19 cellular contexts compared by ENCODE assay signal in the genomic region with DNA sequence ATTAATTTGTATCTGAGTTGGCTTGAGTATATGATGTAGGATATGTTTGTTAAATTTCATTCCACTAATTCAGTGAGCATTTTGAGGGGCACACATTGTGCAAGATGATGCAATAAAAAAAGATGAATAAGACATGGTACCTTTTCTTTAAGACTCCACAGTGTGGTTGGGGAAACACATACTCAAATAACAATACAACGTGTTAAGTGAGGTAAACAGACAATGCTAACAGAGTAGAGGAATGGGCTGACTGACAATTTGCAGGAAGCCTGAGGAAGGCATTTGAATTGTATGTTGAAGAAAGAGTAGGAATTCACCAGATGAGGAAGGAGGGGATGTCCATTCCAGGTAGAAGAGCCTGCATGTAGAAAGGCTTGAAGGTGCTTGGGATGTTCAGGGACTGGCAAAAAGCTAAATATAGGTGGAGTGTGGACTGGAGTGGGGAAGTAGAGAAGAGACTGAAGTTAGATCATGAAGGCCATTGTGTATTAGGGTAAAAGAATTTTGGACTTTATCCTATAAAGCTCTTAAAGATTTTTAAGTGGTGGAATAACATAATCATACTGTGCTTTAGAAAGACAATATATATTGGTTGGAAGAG. TPM values are rescaled to one million over a fixed set of nuclear protein-coding genes. Genes with fewer than 3 reads are reported as not detected.
DNase-seq lines count a peak whose midpoint lies in the region; ATAC-seq and TF ChIP-seq lines count a peak whose summit lies in the region.
"Had no signal": no experiment of that assay in that cellular context is flagged by ENCODE, and none has a peak within 500 bp of the region (broad histone marks: within the 10 kb centered on the region; RNA-seq: fewer than 3 reads in every experiment).

No MANE protein-coding gene starts in this region.

- 56 to 59% methylated on average over 1 of the region's 1 CpG for WGBS in thyroid gland, 2 donors

- H3K27ac ChIP-seq in thyroid gland = no peak overlapping the region
- H3K27ac ChIP-seq: BLaER1 treated with 17β-estradiol and CSF1 and Interleukin-3, amounts not matched to agents 10 nM and 100 nM; lower lobe of right lung had no signal

- H3K4me3 ChIP-seq in BE2C (ENCODE audit: low read depth, low read length) = no peak overlapping the region
- H3K4me3 ChIP-seq in thyroid gland (replicated peaks in 1 of 3) = no peak overlapping the region
- H3K4me3 ChIP-seq: BLaER1 treated with 17β-estradiol and CSF1 and Interleukin-3, amounts not matched to agents 10 nM and 100 nM; lower lobe of right lung; SK-N-MC had no signal

- no peak for TF ChIP-seq POLR2A in thyroid gland (IDR thresholded peaks at IDR 0.05)

- H3K4me1 ChIP-seq in BE2C (no peaks in the 10 kb centered on the region), thyroid gland (peaks cover 8 to 17% of the 10 kb centered on the region in 2 donors)

- H3K9me3 Mint-ChIP-seq in dendritic cell treated with granulocyte-macrophage colony-stimulating factor and Interleukin-4, amounts not matched to agents 40 ng/mL and 50 ng/mL, for 4 days = no peaks in the 10 kb centered on the region
- H3K9me3 Mint-ChIP-seq in memory B cell = peaks cover 4% of the 10 kb centered on the region

- H3K4me1 Mint-ChIP-seq in dendritic cell treated with granulocyte-macrophage colony-stimulating factor and Interleukin-4, amounts not matched to agents 40 ng/mL and 50 ng/mL, for 4 days (ENCODE audit: low read depth) = peaks cover 38% of the 10 kb centered on the region
- H3K4me1 Mint-ChIP-seq in memory B cell = peaks cover 28% of the 10 kb centered on the region

- H3K9me3 ChIP-seq in BE2C (no peaks in the 10 kb centered on the region), thyroid gland (no peaks in the 10 kb centered on the region)
- H3K9me3 ChIP-seq: lower lobe of right lung had no signal

- H3K36me3 Mint-ChIP-seq in dendritic cell treated with granulocyte-macrophage colony-stimulating factor and Interleukin-4, amounts not matched to agents 40 ng/mL and 50 ng/mL, for 4 days (ENCODE audit: low read depth) = peaks cover 6% of the 10 kb centered on the region
- peaks cover 6% of the 10 kb centered on the region for H3K36me3 Mint-ChIP-seq in memory B cell

- H3K27me3 ChIP-seq in BE2C = no peaks in the 10 kb centered on the region
- H3K27me3 ChIP-seq in thyroid gland = no peaks in the 10 kb centered on the region
- H3K27me3 ChIP-seq: BLaER1 treated with 17β-estradiol and CSF1 and Interleukin-3, amounts not matched to agents 10 nM and 100 nM had no signal

- no peak overlapping the region for H3K4me3 Mint-ChIP-seq in dendritic cell treated with granulocyte-macrophage colony-stimulating factor and Interleukin-4, amounts not matched to agents 40 ng/mL and 50 ng/mL, for 4 days
- H3K4me3 Mint-ChIP-seq in memory B cell = no peak overlapping the region
- H3K4me3 Mint-ChIP-seq: stimulated activated naive CD8-positive, alpha-beta T cell treated with anti-CD3 and anti-CD28 coated beads, Interleukin-15, Interleukin-2, amounts not matched to agents 100 ng/mL and 50 ng/mL, for 24 hours had no signal

- DNase-seq in ELR (ENCODE audit: low read depth) (peak; percentile 46), LHCN-M2 (ENCODE audit: low read depth) (peak; percentile 13), memory B cell (ENCODE audit: low spot score in 2 of 2) (no peak), DMS53 treated with DMSO at 0.1 percent for 48 hours (lab: John Stamatoyannopoulos, UW; ENCODE audit: unreplicated experiment) (no peak), BE2C (no peak), thyroid gland (no peak)
- DNase-seq: activated T-cell treated with anti-CD3 and anti-CD28 coated beads, Interleukin-2, amount 50 U/mL, for 48 hours; caudate nucleus; GDM1; lower lobe of right lung; NCI-H1417; NCI-H69; posterior cingulate gyrus; stimulated activated CD4-positive, alpha-beta T cell treated with anti-CD3 and anti-CD28 coated beads, Interleukin-4, amount 100 ng/mL, for 24 hours had no signal

- H3K36me3 ChIP-seq in BE2C = no peaks in the 10 kb centered on the region
- no peaks in the 10 kb centered on the region for H3K36me3 ChIP-seq in thyroid gland
- H3K36me3 ChIP-seq: lower lobe of right lung had no signal

- intact Hi-C loops in dendritic cell treated with granulocyte-macrophage colony-stimulating factor and Interleukin-4, amounts not matched to agents 40 ng/mL and 50 ng/mL, for 4 days (cut with micrococcal nuclease) = no loop called here
- intact Hi-C loops in thyroid gland (cut with DNase I) = no loop called here

- ATAC-seq in memory B cell (ENCODE audit: low read depth) = no peak
- no peak for ATAC-seq in GM21723 (IDR thresholded peaks at IDR 0.05; ENCODE audit: unreplicated experiment)

- TF ChIP-seq CTCF in BE2C (IDR thresholded peaks at IDR 0.05; ENCODE audit: low read depth, low read length) = no peak
- TF ChIP-seq CTCF in thyroid gland (IDR thresholded peaks at IDR 0.05) = no peak

- H3K27me3 Mint-ChIP-seq in dendritic cell treated with granulocyte-macrophage colony-stimulating factor and Interleukin-4, amounts not matched to agents 40 ng/mL and 50 ng/mL, for 4 days = no peaks in the 10 kb centered on the region
- H3K27me3 Mint-ChIP-seq in memory B cell = no peaks in the 10 kb centered on the region
- H3K27me3 Mint-ChIP-seq: stimulated activated naive CD8-positive, alpha-beta T cell treated with anti-CD3 and anti-CD28 coated beads, Interleukin-15, Interleukin-2, amounts not matched to agents 100 ng/mL and 50 ng/mL, for 24 hours had no signal

- peak overlapping the region; percentile 11 for H3K27ac Mint-ChIP-seq in dendritic cell treated with granulocyte-macrophage colony-stimulating factor and Interleukin-4, amounts not matched to agents 40 ng/mL and 50 ng/mL, for 4 days
- peak overlapping the region; percentile 2 for H3K27ac Mint-ChIP-seq in memory B cell
- H3K27ac Mint-ChIP-seq: stimulated activated naive CD8-positive, alpha-beta T cell treated with anti-CD3 and anti-CD28 coated beads, Interleukin-15, Interleukin-2, amounts not matched to agents 100 ng/mL and 50 ng/mL, for 24 hours had no signal

RNA-seq across cellular contexts. Expression of gene RNF169, which starts 6.8 kb away (rescaled TPM):
- total RNA-seq in LHCN-M2 (2014; rRNA removed) (11.8 and 14.9 TPM in 2 replicates), thyroid gland (10 to 100 TPM; 24.1 to 30.2 (median 27.5) TPM)
- 3.0 TPM for polyA plus RNA-seq in LHCN-M2 (2012)
- 3.0 TPM for polyA plus RNA-seq in BE2C (2012; ENCODE audit: insufficient read depth, insufficient read length, low read depth)

RNA-seq across cellular contexts. Expression of gene CHRDL2, which starts 24.3 kb away (rescaled TPM):
- not detected in 2 replicates for total RNA-seq in LHCN-M2 (2014; rRNA removed)
- polyA plus RNA-seq in LHCN-M2 (2012) = not detected
- not detected for polyA plus RNA-seq in BE2C (2012; ENCODE audit: insufficient read depth, insufficient read length, low read depth)
- total RNA-seq in thyroid gland = not detected

Comparison
In these comparisons a context has a peak if more than half of its experiments do, and no peak if none do; other contexts are left out.
1. DNase-seq: peak in ELR (single experiment) and LHCN-M2 (single experiment); none in memory B cell (0 of 2), DMS53 treated with DMSO at 0.1 percent for 48 hours (single experiment), BE2C (single experiment) and thyroid gland (0 of 2).